Comparison of ENCODE assay signal across 15 cellular contexts in the genomic region with DNA sequence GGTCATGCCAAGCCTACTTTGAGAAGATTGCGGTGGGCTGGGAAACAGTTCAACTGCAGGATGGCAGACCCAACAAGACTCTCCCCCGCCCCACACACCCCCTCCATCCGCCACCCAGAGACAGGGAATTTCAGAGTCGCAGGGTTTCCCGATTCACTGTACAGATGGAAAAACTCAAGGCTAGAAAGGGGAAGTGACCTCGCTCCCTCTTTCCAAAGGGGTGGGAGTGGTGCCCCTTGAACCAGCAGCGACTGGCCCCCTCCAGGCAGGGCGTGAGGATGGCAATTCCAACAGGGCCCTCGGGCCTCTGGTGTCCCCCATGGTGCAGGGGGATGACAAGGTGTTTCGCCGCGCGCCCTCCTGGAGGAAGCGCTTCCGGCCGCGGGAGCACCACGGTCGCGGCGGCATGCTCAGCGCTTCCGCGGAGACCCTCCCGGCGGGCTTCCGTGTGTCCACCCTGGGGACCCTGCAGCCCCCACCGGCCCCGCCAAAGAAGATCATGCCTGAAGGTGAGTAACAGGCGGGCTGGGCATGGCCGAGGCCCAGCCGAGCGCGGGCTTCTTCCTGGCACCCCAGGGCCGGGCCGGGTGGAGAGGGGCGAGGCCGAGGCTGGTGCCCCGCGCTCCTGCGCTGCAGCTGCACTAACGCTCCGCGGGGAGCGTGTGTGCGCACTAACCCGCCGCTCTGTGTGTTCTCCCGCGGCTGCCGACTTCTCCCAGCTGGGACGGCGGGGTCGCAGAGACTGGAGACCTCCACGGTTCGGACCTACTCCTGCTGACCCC. TPM values are rescaled to one million over a fixed set of nuclear protein-coding genes. Genes with fewer than 3 reads are reported as not detected.
A peak's percentile ranks its signal among the peaks of the same experiment; 100 is the strongest.
DNase-seq lines count a peak whose midpoint lies in the region; ATAC-seq and TF ChIP-seq lines count a peak whose summit lies in the region.
"Had no signal": no experiment of that assay in that cellular context is flagged by ENCODE, and none has a peak within 500 bp of the region (broad histone marks: within the 10 kb centered on the region; RNA-seq: fewer than 3 reads in every experiment).

No MANE protein-coding gene starts in this region.

- WGBS in right cardiac atrium: 36% methylated on average over 56 of the region's 56 CpGs
- 17% methylated on average over 49 of the region's 56 CpGs for WGBS in prostate gland

- TF ChIP-seq POLR2A in prostate gland (IDR thresholded peaks at IDR 0.05): no peak

- POLR2A ChIA-PET in WTC11 (lab: Charles Lee): no interaction called here

- H3K4me1 Mint-ChIP-seq in WTC11: peaks cover 3% of the 10 kb centered on the region; the same call in 1 of the 2 replicates

- H3K36me3 Mint-ChIP-seq in WTC11: peaks cover 13% of the 10 kb centered on the region
- H3K36me3 Mint-ChIP-seq: immature natural killer cell had no signal

- no peak overlapping the region for H3K27ac Mint-ChIP-seq in WTC11
- H3K27ac Mint-ChIP-seq: immature natural killer cell had no signal

- TF ChIP-seq CTCF in WTC11 (IDR thresholded peaks at IDR 0.05): no peak
- TF ChIP-seq CTCF in prostate gland (IDR thresholded peaks at IDR 0.05): no peak

- CTCF ChIA-PET in WTC11 (lab: Charles Lee): interaction anchor here (0.6 to 2.8 kb wide), 6 partner anchors 9 to 970 kb away, joined by 3 to 25 read pairs (median 4); no protein-coding TSS in a partner anchor

- H3K27me3 ChIP-seq in right cardiac atrium (ENCODE audit: control insufficient read depth, insufficient read depth) (no peaks in the 10 kb centered on the region), prostate gland (replicated peaks; ENCODE audit: insufficient read depth) (no peaks in the 10 kb centered on the region)

- no peaks in the 10 kb centered on the region for H3K9me3 Mint-ChIP-seq in WTC11
- H3K9me3 Mint-ChIP-seq: immature natural killer cell had no signal

- H3K27ac ChIP-seq in right cardiac atrium (ENCODE audit: low read length) (no peak overlapping the region), prostate gland (no peak overlapping the region)

- H3K4me3 ChIP-seq in right cardiac atrium (ENCODE audit: low read length): peak overlapping the region; percentile 24
- peak overlapping the region; percentile 12 to 15 for H3K4me3 ChIP-seq in prostate gland

- no peaks in the 10 kb centered on the region for H3K4me1 ChIP-seq in right cardiac atrium (ENCODE audit: control insufficient read depth, insufficient read depth, low read length)
- H3K4me1 ChIP-seq in prostate gland (replicated peaks): no peaks in the 10 kb centered on the region

- peaks cover 19% of the 10 kb centered on the region for H3K27me3 Mint-ChIP-seq in WTC11 (ENCODE audit: low read depth)

- intact Hi-C loops in right cardiac atrium (cut with DNase I) (no loop called here), prostate gland (cut with DNase I) (no loop called here), head of caudate nucleus (cut with DNase I) (no loop called here)

- H3K4me3 Mint-ChIP-seq in WTC11: peak overlapping the region; percentile 27; the same call in 1 of the 2 replicates

- H3K36me3 ChIP-seq in prostate gland: no peaks in the 10 kb centered on the region

- ATAC-seq in WTC11 (peak; percentile 70), right cardiac atrium (peak; percentile 19 to 39)
- ATAC-seq: HCT116 had no signal

- peak; percentile 71 for DNase-seq in D341Med (ENCODE audit: low spot score)
- DNase-seq in WTC11 (ENCODE audit: low spot score): peak; percentile 38
- DNase-seq in right cardiac atrium: peak in 1 of 3 donors; percentile 60
- DNase-seq in prostate gland (ENCODE audit: low spot score): no peak
- no peak for DNase-seq in NCI-H187 treated with DMSO at 0.1 percent for 48 hours (lab: John Stamatoyannopoulos, UW)
- DNase-seq in HK-2 (ENCODE audit: unreplicated experiment): no peak
- DNase-seq in head of caudate nucleus: no peak
- no peak for DNase-seq in stimulated activated CD4-positive, alpha-beta T cell treated with anti-CD3 and anti-CD28 coated beads, Interleukin-1b, Interleukin-23, amount 100 ng/mL, for 48 hours
- DNase-seq: activated CD8-positive, alpha-beta memory T cell treated with anti-CD3 and anti-CD28 coated beads, Interleukin-2, amount 50 U/mL, for 48 hours; immature natural killer cell; small intestine had no signal

- no peaks in the 10 kb centered on the region for H3K9me3 ChIP-seq in right cardiac atrium (ENCODE audit: control insufficient read depth, low read length)
- no peaks in the 10 kb centered on the region for H3K9me3 ChIP-seq in prostate gland

TF ChIP-seq in WTC11, 78 proteins besides CTCF, POLR2A, EP300 and RAD21:
- TF ChIP-seq, protein P1, sequence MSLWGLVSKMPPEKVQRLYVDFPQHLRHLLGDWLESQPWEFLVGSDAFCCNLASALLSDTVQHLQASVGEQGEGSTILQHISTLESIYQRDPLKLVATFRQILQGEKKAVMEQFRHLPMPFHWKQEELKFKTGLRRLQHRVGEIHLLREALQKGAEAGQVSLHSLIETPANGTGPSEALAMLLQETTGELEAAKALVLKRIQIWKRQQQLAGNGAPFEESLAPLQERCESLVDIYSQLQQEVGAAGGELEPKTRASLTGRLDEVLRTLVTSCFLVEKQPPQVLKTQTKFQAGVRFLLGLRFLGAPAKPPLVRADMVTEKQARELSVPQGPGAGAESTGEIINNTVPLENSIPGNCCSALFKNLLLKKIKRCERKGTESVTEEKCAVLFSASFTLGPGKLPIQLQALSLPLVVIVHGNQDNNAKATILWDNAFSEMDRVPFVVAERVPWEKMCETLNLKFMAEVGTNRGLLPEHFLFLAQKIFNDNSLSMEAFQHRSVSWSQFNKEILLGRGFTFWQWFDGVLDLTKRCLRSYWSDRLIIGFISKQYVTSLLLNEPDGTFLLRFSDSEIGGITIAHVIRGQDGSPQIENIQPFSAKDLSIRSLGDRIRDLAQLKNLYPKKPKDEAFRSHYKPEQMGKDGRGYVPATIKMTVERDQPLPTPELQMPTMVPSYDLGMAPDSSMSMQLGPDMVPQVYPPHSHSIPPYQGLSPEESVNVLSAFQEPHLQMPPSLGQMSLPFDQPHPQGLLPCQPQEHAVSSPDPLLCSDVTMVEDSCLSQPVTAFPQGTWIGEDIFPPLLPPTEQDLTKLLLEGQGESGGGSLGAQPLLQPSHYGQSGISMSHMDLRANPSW (CRISPR knock-in tag; conservative IDR thresholded peaks at IDR 0.05; ENCODE audit: low read depth): no peak
- TF ChIP-seq, protein P2, sequence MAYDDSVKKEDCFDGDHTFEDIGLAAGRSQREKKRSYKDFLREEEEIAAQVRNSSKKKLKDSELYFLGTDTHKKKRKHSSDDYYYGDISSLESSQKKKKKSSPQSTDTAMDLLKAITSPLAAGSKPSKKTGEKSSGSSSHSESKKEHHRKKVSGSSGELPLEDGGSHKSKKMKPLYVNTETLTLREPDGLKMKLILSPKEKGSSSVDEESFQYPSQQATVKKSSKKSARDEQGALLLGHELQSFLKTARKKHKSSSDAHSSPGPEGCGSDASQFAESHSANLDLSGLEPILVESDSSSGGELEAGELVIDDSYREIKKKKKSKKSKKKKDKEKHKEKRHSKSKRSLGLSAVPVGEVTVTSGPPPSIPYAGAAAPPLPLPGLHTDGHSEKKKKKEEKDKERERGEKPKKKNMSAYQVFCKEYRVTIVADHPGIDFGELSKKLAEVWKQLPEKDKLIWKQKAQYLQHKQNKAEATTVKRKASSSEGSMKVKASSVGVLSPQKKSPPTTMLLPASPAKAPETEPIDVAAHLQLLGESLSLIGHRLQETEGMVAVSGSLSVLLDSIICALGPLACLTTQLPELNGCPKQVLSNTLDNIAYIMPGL (CRISPR knock-in tag; IDR thresholded peaks at IDR 0.05): peak; percentile 66; the same call in 1 of the 2 replicates
- TF ChIP-seq, protein P3, sequence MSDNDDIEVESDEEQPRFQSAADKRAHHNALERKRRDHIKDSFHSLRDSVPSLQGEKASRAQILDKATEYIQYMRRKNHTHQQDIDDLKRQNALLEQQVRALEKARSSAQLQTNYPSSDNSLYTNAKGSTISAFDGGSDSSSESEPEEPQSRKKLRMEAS (CRISPR knock-in tag; IDR thresholded peaks at IDR 0.05): 0 out of 2 replicates have a peak, but pooled peaks have one; percentile 11
- TF ChIP-seq, protein P4, sequence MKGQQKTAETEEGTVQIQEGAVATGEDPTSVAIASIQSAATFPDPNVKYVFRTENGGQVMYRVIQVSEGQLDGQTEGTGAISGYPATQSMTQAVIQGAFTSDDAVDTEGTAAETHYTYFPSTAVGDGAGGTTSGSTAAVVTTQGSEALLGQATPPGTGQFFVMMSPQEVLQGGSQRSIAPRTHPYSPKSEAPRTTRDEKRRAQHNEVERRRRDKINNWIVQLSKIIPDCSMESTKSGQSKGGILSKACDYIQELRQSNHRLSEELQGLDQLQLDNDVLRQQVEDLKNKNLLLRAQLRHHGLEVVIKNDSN (CRISPR knock-in tag; IDR thresholded peaks at IDR 0.05): no peak

RNA-seq across cellular contexts. Expression of gene MYOG, which starts 10.4 kb away (rescaled TPM):
- total RNA-seq in WTC11 (2021) (not detected in 3 replicates), right cardiac atrium (not detected), prostate gland (1 to 10 TPM in 1 of 2 donors, not detected in 1; 4.4 TPM)
- polyA plus RNA-seq in right cardiac atrium: not detected
- total RNA-seq: cerebellum, SK-MEL-5, subcutaneous adipose tissue had no signal
- polyA plus RNA-seq: immature natural killer cell, small intestine had no signal

RNA-seq across cellular contexts. Expression of gene PPFIA4, which starts 49.1 kb away (rescaled TPM):
- total RNA-seq in WTC11 (2021) (21.1 to 24.9 TPM (median 22.7 TPM) in 3 replicates), right cardiac atrium (10 to 100 TPM; 14.0 to 50.3 (median 29.4) TPM), prostate gland (10 to 100 TPM in 1 of 2 donors, under 1 TPM in 1; 0.50 to 16.9 TPM)
- polyA plus RNA-seq in right cardiac atrium: 29.3 TPM
- polyA plus RNA-seq: immature natural killer cell had no signal

RNA-seq across cellular contexts. Expression of gene ADORA1, which starts 52.1 kb away (rescaled TPM):
- 1.8 to 2.7 TPM (median 2.6 TPM) in 3 replicates for total RNA-seq in WTC11 (2021)
- 10 to 100 TPM; 14.8 to 26.3 (median 22.5) TPM for total RNA-seq in right cardiac atrium
- polyA plus RNA-seq in right cardiac atrium: 32.9 TPM
- 10 to 100 TPM in 1 of 2 donors, under 1 TPM in 1; 0.27 to 47.3 TPM for total RNA-seq in prostate gland

Comparison
In these comparisons a context has a peak if more than half of its experiments do, and no peak if none do; other contexts are left out.
1. DNase-seq: peak in D341Med (single experiment) and WTC11 (single experiment); none in prostate gland (single experiment), NCI-H187 treated with DMSO at 0.1 percent for 48 hours (single experiment), HK-2 (single experiment), head of caudate nucleus (0 of 42) and stimulated activated CD4-positive, alpha-beta T cell treated with anti-CD3 and anti-CD28 coated beads, Interleukin-1b, Interleukin-23, amount 100 ng/mL, for 48 hours (single experiment).